In genomic region chr14:95515523-95516517, GRCh38 we compare ENCODE assay signal across 1 cellular context.
TF ChIP-seq lines count a peak whose summit lies in the region.

No MANE protein-coding gene starts in this region.

TF ChIP-seq in HepG2, 621 proteins besides CTCF, POLR2A, EP300 and RAD21 (continued from another document and continues in another):
- no peak for TF ChIP-seq THAP8 (CRISPR knock-in tag; IDR thresholded peaks at IDR 0.05; ENCODE audit: borderline replicate concordance)
- no peak for TF ChIP-seq TBX3 (IDR thresholded peaks at IDR 0.05; ENCODE audit: borderline replicate concordance)
- TF ChIP-seq ZNF713 (CRISPR knock-in tag; IDR thresholded peaks at IDR 0.05): no peak
- TF ChIP-seq ZNF577 (CRISPR knock-in tag; IDR thresholded peaks at IDR 0.05; ENCODE audit: borderline replicate concordance, low read depth): no peak
- no peak for TF ChIP-seq TCF7L2 (IDR thresholded peaks at IDR 0.05; ENCODE audit: low read depth, low read length)
- peak; percentile 37; the same call in 1 of the 2 replicates for TF ChIP-seq TFAP4 (IDR thresholded peaks at IDR 0.05; ENCODE audit: borderline replicate concordance, low read depth)
- peak; percentile 40; the same call in 1 of the 2 replicates for TF ChIP-seq HNF4A (CRISPR knock-in tag; IDR thresholded peaks at IDR 0.05)
- no peak for TF ChIP-seq GTF2F1 (IDR thresholded peaks at IDR 0.05; ENCODE audit: low read length)
- no peak for TF ChIP-seq ASH2L (IDR thresholded peaks at IDR 0.05; ENCODE audit: insufficient read length, low read depth, low read length)
- TF ChIP-seq IKZF4 (CRISPR knock-in tag; IDR thresholded peaks at IDR 0.05; ENCODE audit: borderline replicate concordance, low read depth, not compliant biosample characterization): no peak
- peak; percentile 89 for TF ChIP-seq TGIF2 (CRISPR knock-in tag; IDR thresholded peaks at IDR 0.05)
- peak; percentile 39; the same call in 1 of the 2 replicates for TF ChIP-seq GABPB1 (CRISPR knock-in tag; IDR thresholded peaks at IDR 0.05)
- TF ChIP-seq RXRA (CRISPR knock-in tag; IDR thresholded peaks at IDR 0.05): peak; percentile 23; the same call in 1 of the 2 replicates
- TF ChIP-seq ZNF75D (CRISPR knock-in tag; IDR thresholded peaks at IDR 0.05; ENCODE audit: borderline replicate concordance): no peak
- no peak for TF ChIP-seq KLF13 (CRISPR knock-in tag; IDR thresholded peaks at IDR 0.05)
- TF ChIP-seq ZNF557 (CRISPR knock-in tag; IDR thresholded peaks at IDR 0.05): no peak
- no peak for TF ChIP-seq ZZZ3 (CRISPR knock-in tag; IDR thresholded peaks at IDR 0.05; ENCODE audit: borderline replicate concordance)
- no peak for TF ChIP-seq ZNF280B (CRISPR knock-in tag; IDR thresholded peaks at IDR 0.05; ENCODE audit: borderline replicate concordance)
- TF ChIP-seq YEATS4 (CRISPR knock-in tag; IDR thresholded peaks at IDR 0.05; ENCODE audit: borderline replicate concordance): no peak
- TF ChIP-seq THAP7 (CRISPR knock-in tag; IDR thresholded peaks at IDR 0.05): no peak
- TF ChIP-seq IRX3 (CRISPR knock-in tag; IDR thresholded peaks at IDR 0.05; ENCODE audit: borderline replicate concordance, low read depth): no peak
- TF ChIP-seq THAP9 (CRISPR knock-in tag; IDR thresholded peaks at IDR 0.05; ENCODE audit: borderline replicate concordance): no peak
- TF ChIP-seq ZNF282 (IDR thresholded peaks at IDR 0.05; ENCODE audit: partially characterized antibody): no peak
- peak; percentile 43 for TF ChIP-seq ZNF687 (CRISPR knock-in tag; IDR thresholded peaks at IDR 0.05)
- no peak for TF ChIP-seq MIER2 (CRISPR knock-in tag; IDR thresholded peaks at IDR 0.05)
- no peak for TF ChIP-seq ZGPAT (CRISPR knock-in tag; IDR thresholded peaks at IDR 0.05)
- 0 out of 2 replicates have a peak, but pooled peaks have one; percentile 63 for TF ChIP-seq KDM3A (CRISPR knock-in tag; IDR thresholded peaks at IDR 0.05; ENCODE audit: low read depth)
- no peak for TF ChIP-seq ZNF570 (CRISPR knock-in tag; IDR thresholded peaks at IDR 0.05; ENCODE audit: borderline replicate concordance)
- TF ChIP-seq ELK4 (CRISPR knock-in tag; IDR thresholded peaks at IDR 0.05; ENCODE audit: borderline replicate concordance): no peak
- no peak for TF ChIP-seq CREB3 (CRISPR knock-in tag; IDR thresholded peaks at IDR 0.05)
- no peak for TF ChIP-seq HINFP (CRISPR knock-in tag; IDR thresholded peaks at IDR 0.05; ENCODE audit: low read depth)
- TF ChIP-seq SP2 (CRISPR knock-in tag; IDR thresholded peaks at IDR 0.05): no peak
- peak; percentile 35; the same call in 1 of the 2 replicates for TF ChIP-seq PHF8 (CRISPR knock-in tag; IDR thresholded peaks at IDR 0.05)
- no peak for TF ChIP-seq ZNF234 (CRISPR knock-in tag; conservative IDR thresholded peaks at IDR 0.05)
- TF ChIP-seq FOXC1 (CRISPR knock-in tag; IDR thresholded peaks at IDR 0.05; ENCODE audit: borderline replicate concordance): peak; percentile 23; the same call in 1 of the 2 replicates
- TF ChIP-seq BRD4 (CRISPR knock-in tag; IDR thresholded peaks at IDR 0.05): no peak
- TF ChIP-seq ZSCAN29 (CRISPR knock-in tag; conservative IDR thresholded peaks at IDR 0.05): no peak
- TF ChIP-seq HOXA3 (CRISPR knock-in tag; IDR thresholded peaks at IDR 0.05): no peak; the same call in 1 of the 2 replicates
